Comparison of ENCODE assay signal across 20 cellular contexts in genomic region chr2:9773905-9774239, GRCh38.
DNase-seq lines count a peak whose midpoint lies in the region; ATAC-seq and TF ChIP-seq lines count a peak whose summit lies in the region.
"Had no signal": no experiment of that assay in that cellular context is flagged by ENCODE, and none has a peak within 500 bp of the region (broad histone marks: within the 10 kb centered on the region; RNA-seq: fewer than 3 reads in every experiment).

No MANE protein-coding gene starts in this region.

- TF ChIP-seq CTCF in nephron (IDR thresholded peaks at IDR 0.05; ENCODE audit: unreplicated experiment in 3 of 3) (no peak), smooth muscle cell (IDR thresholded peaks at IDR 0.05; ENCODE audit: borderline replicate concordance, insufficient read depth, poor library complexity, severe bottlenecking) (no peak)

- no peaks in the 10 kb centered on the region for H3F3A ChIP-seq in smooth muscle cell (ENCODE audit: low read depth)

- no peak overlapping the region for H2AFZ ChIP-seq in smooth muscle cell (ENCODE audit: low read depth)

- no peak overlapping the region for H3K4me3 Mint-ChIP-seq in T-helper 17 cell
- no peak overlapping the region for H3K4me3 Mint-ChIP-seq in nephron
- H3K4me3 Mint-ChIP-seq: B cell; CD4-positive, alpha-beta memory T cell had no signal

- intact Hi-C loops in left ventricle myocardium superior (cut with micrococcal nuclease), result no loop called here

- H3K27ac Mint-ChIP-seq in T-helper 17 cell (peak overlapping the region; percentile 80), nephron (peak overlapping the region in 2 of 3 experiments; percentile 58 to 75)
- H3K27ac Mint-ChIP-seq: B cell had no signal

- DNase-seq in T-helper 17 cell (no peak), left ventricle myocardium superior (peak; percentile 38), smooth muscle cell (lab: John Stamatoyannopoulos, UW; ENCODE audit: unreplicated experiment) (no peak)
- DNase-seq: CD4-positive, alpha-beta memory T cell; EL; KG1; NCI-H1417; NCI-H187; NCI-H2107; NCI-H510A; NCI-H748 treated with DMSO at 0.1 percent for 48 hours; NK-92 treated with Interleukin-12 subunit alpha and Interleukin-12 subunit beta, amount 100 ng/mL, for 24 hours; SHP77 treated with DMSO at 0.1 percent for 48 hours had no signal

- H3K9me3 ChIP-seq in BLaER1 (peaks cover 10% of the 10 kb centered on the region; the same call in 1 of the 2 replicates), T-helper 17 cell (ENCODE audit: control insufficient read depth, low read length, poor library complexity, severe bottlenecking) (no peaks in the 10 kb centered on the region), smooth muscle cell (replicated peaks; ENCODE audit: low read depth) (no peaks in the 10 kb centered on the region)
- H3K9me3 ChIP-seq: Peyer's patch had no signal

- no peak for ATAC-seq in T-helper 17 cell
- peak; percentile 30 for ATAC-seq in left ventricle myocardium superior
- ATAC-seq in GM18498 (IDR thresholded peaks at IDR 0.05; ENCODE audit: unreplicated experiment), result no peak
- ATAC-seq in HG02870 (IDR thresholded peaks at IDR 0.05; ENCODE audit: unreplicated experiment), result no peak
- ATAC-seq in HG03025 (IDR thresholded peaks at IDR 0.05; ENCODE audit: low FRiP score, unreplicated experiment), result no peak

- H3K27ac ChIP-seq in BLaER1 (no peak overlapping the region), smooth muscle cell (ENCODE audit: low read depth) (no peak overlapping the region)

- H3K4me2 ChIP-seq in BLaER1 (peak overlapping the region; percentile 50), smooth muscle cell (no peak overlapping the region)

- no peaks in the 10 kb centered on the region for H3K79me2 ChIP-seq in smooth muscle cell (ENCODE audit: low read depth)

- H3K4me1 ChIP-seq in BLaER1, result peaks cover 98% of the 10 kb centered on the region
- peaks cover 8% of the 10 kb centered on the region for H3K4me1 ChIP-seq in smooth muscle cell (ENCODE audit: low read depth)

- H3K36me3 Mint-ChIP-seq in T-helper 17 cell (ENCODE audit: low read depth) (no peaks in the 10 kb centered on the region), nephron (ENCODE audit: low read depth) (no peaks in the 10 kb centered on the region)
- H3K36me3 Mint-ChIP-seq: CD4-positive, alpha-beta memory T cell had no signal

- 75% methylated on average over 3 of the region's 3 CpGs for WGBS in smooth muscle cell (ENCODE audit: low lambda C conversion rate)

- H3K36me3 ChIP-seq in BLaER1 (no peaks in the 10 kb centered on the region), smooth muscle cell (ENCODE audit: low read depth) (no peaks in the 10 kb centered on the region)
- H3K36me3 ChIP-seq: Peyer's patch had no signal

- H3K9ac ChIP-seq in BLaER1 (no peak overlapping the region), smooth muscle cell (ENCODE audit: low read depth) (no peak overlapping the region)

- no peaks in the 10 kb centered on the region for H4K20me1 ChIP-seq in BLaER1
- no peaks in the 10 kb centered on the region for H4K20me1 ChIP-seq in smooth muscle cell (ENCODE audit: low read depth)

- no peaks in the 10 kb centered on the region for H3K27me3 ChIP-seq in BLaER1
- H3K27me3 ChIP-seq in smooth muscle cell (ENCODE audit: low read depth), result no peaks in the 10 kb centered on the region
- H3K27me3 ChIP-seq: Peyer's patch had no signal

- peaks cover 3% of the 10 kb centered on the region for H3K9me3 Mint-ChIP-seq in nephron
- H3K9me3 Mint-ChIP-seq: CD4-positive, alpha-beta memory T cell had no signal

- H3K4me1 Mint-ChIP-seq in T-helper 17 cell, result peaks cover 35% of the 10 kb centered on the region
- peaks cover 46% of the 10 kb centered on the region for H3K4me1 Mint-ChIP-seq in nephron

- H3K4me3 ChIP-seq in BLaER1 (no peak overlapping the region), smooth muscle cell (no peak overlapping the region)
- H3K4me3 ChIP-seq: Peyer's patch had no signal

- no peaks in the 10 kb centered on the region for H3K27me3 Mint-ChIP-seq in T-helper 17 cell
- peaks cover 33% of the 10 kb centered on the region for H3K27me3 Mint-ChIP-seq in nephron (ENCODE audit: low read depth)
- H3K27me3 Mint-ChIP-seq: CD4-positive, alpha-beta memory T cell had no signal
